ENCODE assay signal across 1 cellular context in the genomic region with DNA sequence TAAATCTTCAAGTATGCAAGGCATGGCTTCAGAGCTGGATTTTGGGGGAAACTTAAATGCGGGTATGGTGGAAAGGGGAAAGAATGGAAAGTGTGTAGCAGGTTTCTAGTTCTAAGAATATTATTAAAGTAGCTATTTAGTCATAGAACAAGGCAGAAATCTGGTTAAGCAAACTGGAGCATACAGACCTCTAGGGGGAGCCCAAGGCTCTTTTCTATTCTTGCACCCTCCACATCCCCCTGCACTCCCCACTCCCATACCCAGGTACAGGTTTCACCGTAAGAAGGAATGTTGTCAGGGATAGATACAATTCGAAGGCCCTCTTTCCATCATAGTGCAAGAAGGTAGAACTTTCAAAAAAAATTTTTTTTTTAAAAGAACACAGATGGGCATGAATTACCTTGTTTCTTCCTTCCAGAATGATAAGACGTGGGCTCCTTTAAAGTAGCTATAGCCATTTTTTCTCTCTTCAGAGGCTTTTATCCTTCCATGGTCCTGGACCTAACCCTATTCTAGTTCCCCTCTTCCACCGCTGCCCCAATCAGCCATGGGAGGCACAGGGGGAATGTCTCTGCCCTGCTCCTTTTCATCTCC.
TF ChIP-seq lines count a peak whose summit lies in the region.

No MANE protein-coding gene starts in this region.

TF ChIP-seq in GM23338, 12 proteins besides CTCF, POLR2A, EP300 and RAD21 (continued from another document):
- no peak for TF ChIP-seq ZNF462 (CRISPR knock-in tag; IDR thresholded peaks at IDR 0.05)
- no peak for TF ChIP-seq ZNF114 (CRISPR knock-in tag; IDR thresholded peaks at IDR 0.05)
- no peak for TF ChIP-seq POLR2AphosphoS5 (IDR thresholded peaks at IDR 0.05; ENCODE audit: low read depth)
- TF ChIP-seq ETS1 (IDR thresholded peaks at IDR 0.05) = no peak
- TF ChIP-seq STAT1 (IDR thresholded peaks at IDR 0.05; ENCODE audit: unreplicated experiment) = no peak
- TF ChIP-seq EZH2 (IDR thresholded peaks at IDR 0.05; ENCODE audit: low read depth, unreplicated experiment) = no peak
- no peak for TF ChIP-seq NANOG (IDR thresholded peaks at IDR 0.05; ENCODE audit: borderline replicate concordance)
- TF ChIP-seq EZH2phosphoT487 (IDR thresholded peaks at IDR 0.05; ENCODE audit: unreplicated experiment) = no peak
- TF ChIP-seq REST (IDR thresholded peaks at IDR 0.05; ENCODE audit: unreplicated experiment) = no peak
- no peak for TF ChIP-seq JUNB (IDR thresholded peaks at IDR 0.05; ENCODE audit: unreplicated experiment)
